15 cellular contexts compared by ENCODE assay signal in genomic region chr14:53608369-53608768, GRCh38.
A peak's percentile ranks its signal among the peaks of the same experiment; 100 is the strongest.
DNase-seq lines count a peak whose midpoint lies in the region; ATAC-seq, FAIRE-seq and TF ChIP-seq lines count a peak whose summit lies in the region.
"Had no signal": no experiment of that assay in that cellular context is flagged by ENCODE, and none has a peak within 500 bp of the region (broad histone marks: within the 10 kb centered on the region; RNA-seq: fewer than 3 reads in every experiment).

No MANE protein-coding gene starts in this region.

- no peak for FAIRE-seq in HTR-8/SVneo (lab: Jason Lieb, UNC)

- ATAC-seq in GM18498 (IDR thresholded peaks at IDR 0.05; ENCODE audit: unreplicated experiment) = peak; percentile 53
- peak; percentile 55 for ATAC-seq in HG02642 (IDR thresholded peaks at IDR 0.05; ENCODE audit: poor library complexity, unreplicated experiment)
- ATAC-seq in sciatic nerve = no peak
- ATAC-seq: activated CD8-positive, alpha-beta memory T cell treated with anti-CD3 and anti-CD28 coated beads, Interleukin-2, amount 10 ng/mL, durations not matched to agents 7 days and 5 days had no signal

- no peak for TF ChIP-seq CTCF in lower leg skin (IDR thresholded peaks at IDR 0.05)

- CTCF ChIA-PET in activated naive CD4-positive, alpha-beta T cell treated with anti-CD3 and anti-CD28 coated beads, Interleukin-2, amount 10 ng/mL, durations not matched to agents 7 days and 5 days (lab: Charles Lee) = no interaction called here

- no peaks in the 10 kb centered on the region for H3K36me3 Mint-ChIP-seq in activated naive CD4-positive, alpha-beta T cell treated with anti-CD3 and anti-CD28 coated beads, Interleukin-2, amount 10 ng/mL, durations not matched to agents 7 days and 5 days
- H3K36me3 Mint-ChIP-seq: activated CD8-positive, alpha-beta memory T cell treated with anti-CD3 and anti-CD28 coated beads, Interleukin-2, amount 10 ng/mL, durations not matched to agents 7 days and 5 days; CD4-positive, alpha-beta memory T cell had no signal

- TF ChIP-seq POLR2A in lower leg skin (IDR thresholded peaks at IDR 0.05) = no peak

- no peaks in the 10 kb centered on the region for H3K4me1 Mint-ChIP-seq in activated naive CD4-positive, alpha-beta T cell treated with anti-CD3 and anti-CD28 coated beads, Interleukin-2, amount 10 ng/mL, durations not matched to agents 7 days and 5 days
- H3K4me1 Mint-ChIP-seq: activated CD8-positive, alpha-beta memory T cell treated with anti-CD3 and anti-CD28 coated beads, Interleukin-2, amount 10 ng/mL, durations not matched to agents 7 days and 5 days; CD4-positive, alpha-beta memory T cell had no signal

- H3K9me3 Mint-ChIP-seq in activated naive CD4-positive, alpha-beta T cell treated with anti-CD3 and anti-CD28 coated beads, Interleukin-2, amount 10 ng/mL, durations not matched to agents 7 days and 5 days = peaks cover 5% of the 10 kb centered on the region

- H3K4me3 ChIP-seq in lower leg skin (ENCODE audit: low read depth, poor library complexity, severe bottlenecking) = no peak overlapping the region

- no peak overlapping the region for H3K27ac Mint-ChIP-seq in activated naive CD4-positive, alpha-beta T cell treated with anti-CD3 and anti-CD28 coated beads, Interleukin-2, amount 10 ng/mL, durations not matched to agents 7 days and 5 days
- H3K27ac Mint-ChIP-seq: activated CD8-positive, alpha-beta memory T cell treated with anti-CD3 and anti-CD28 coated beads, Interleukin-2, amount 10 ng/mL, durations not matched to agents 7 days and 5 days; CD4-positive, alpha-beta memory T cell; endodermal cell had no signal

- intact Hi-C loops in lower leg skin (cut with DNase I; ENCODE audit: low total_unique reads) (no loop called here), sciatic nerve (cut with DNase I) (no loop called here)

- WGBS in lower leg skin, 2 donors = 27 to 43% methylated on average over 5 of the region's 5 CpGs

- H3K4me3 Mint-ChIP-seq in activated naive CD4-positive, alpha-beta T cell treated with anti-CD3 and anti-CD28 coated beads, Interleukin-2, amount 10 ng/mL, durations not matched to agents 7 days and 5 days = no peak overlapping the region
- H3K4me3 Mint-ChIP-seq: activated CD8-positive, alpha-beta memory T cell treated with anti-CD3 and anti-CD28 coated beads, Interleukin-2, amount 10 ng/mL, durations not matched to agents 7 days and 5 days; CD4-positive, alpha-beta memory T cell; endodermal cell had no signal

- no peaks in the 10 kb centered on the region for H3K27me3 Mint-ChIP-seq in activated naive CD4-positive, alpha-beta T cell treated with anti-CD3 and anti-CD28 coated beads, Interleukin-2, amount 10 ng/mL, durations not matched to agents 7 days and 5 days
- H3K27me3 Mint-ChIP-seq: activated CD8-positive, alpha-beta memory T cell treated with anti-CD3 and anti-CD28 coated beads, Interleukin-2, amount 10 ng/mL, durations not matched to agents 7 days and 5 days; CD4-positive, alpha-beta memory T cell had no signal

- DNase-seq in NCI-H69 (lab: John Stamatoyannopoulos, UW) (peak; percentile 6), lower leg skin (ENCODE audit: low spot score in 2 of 2) (peak; percentile 67 to 81), sciatic nerve (ENCODE audit: low spot score) (no peak), NCI-H510A (lab: John Stamatoyannopoulos, UW) (no peak), HTR-8/SVneo (ENCODE audit: insufficient read length, low spot score) (no peak)
- DNase-seq in activated naive CD4-positive, alpha-beta T cell treated with anti-CD3 and anti-CD28 coated beads, Interleukin-2, amount 10 ng/mL, durations not matched to agents 7 days and 5 days = no peak
- DNase-seq: activated CD8-positive, alpha-beta memory T cell treated with anti-CD3 and anti-CD28 coated beads, Interleukin-2, amount 10 ng/mL, durations not matched to agents 7 days and 5 days; aorta; CD4-positive, alpha-beta memory T cell; endodermal cell; NCI-H524 treated with DMSO at 0.1 percent for 48 hours; stimulated activated CD4-positive, alpha-beta T cell treated with anti-CD3 and anti-CD28 coated beads, Interleukin-4, amount 100 ng/mL, for 4 hours; T-helper 1 cell had no signal

Comparison
In these comparisons a context has a peak if more than half of its experiments do, and no peak if none do; other contexts are left out.
1. DNase-seq: peak in NCI-H69 (single experiment) and lower leg skin (2 of 2); none in activated naive CD4-positive, alpha-beta T cell treated with anti-CD3 and anti-CD28 coated beads, Interleukin-2, amount 10 ng/mL, durations not matched to agents 7 days and 5 days (single experiment), sciatic nerve (single experiment), NCI-H510A (single experiment) and HTR-8/SVneo (single experiment).